Comparison of ENCODE assay signal across 1 cellular context in genomic region chr17:48954300-48954755, GRCh38.
TF ChIP-seq lines count a peak whose summit lies in the region.

No MANE protein-coding gene starts in this region.

TF ChIP-seq in HepG2, 621 proteins besides CTCF, POLR2A, EP300 and RAD21 (continued from another document and continues in another):
- TF ChIP-seq ZNF138 (CRISPR knock-in tag; IDR thresholded peaks at IDR 0.05; ENCODE audit: low read depth) (no peak), ZNF550 (CRISPR knock-in tag; IDR thresholded peaks at IDR 0.05; ENCODE audit: borderline replicate concordance) (no peak), ZFYVE20 (CRISPR knock-in tag; IDR thresholded peaks at IDR 0.05; ENCODE audit: borderline replicate concordance, low read depth) (no peak), FOXJ3 (CRISPR knock-in tag; IDR thresholded peaks at IDR 0.05; ENCODE audit: borderline replicate concordance) (no peak), GFI1 (CRISPR knock-in tag; IDR thresholded peaks at IDR 0.05; ENCODE audit: borderline replicate concordance) (0 out of 2 replicates have a peak, but pooled peaks have one; percentile 38), EHMT2 (IDR thresholded peaks at IDR 0.05; ENCODE audit: borderline replicate concordance, low read depth, low read length) (no peak), ZNF264 (CRISPR knock-in tag; IDR thresholded peaks at IDR 0.05) (no peak), KLF6 (CRISPR knock-in tag; IDR thresholded peaks at IDR 0.05) (0 out of 2 replicates have a peak, but pooled peaks have one; percentile 37), E2F2 (CRISPR knock-in tag; IDR thresholded peaks at IDR 0.05; ENCODE audit: borderline replicate concordance) (no peak), CREB3 (CRISPR knock-in tag; IDR thresholded peaks at IDR 0.05) (no peak), NCOA2 (CRISPR knock-in tag; IDR thresholded peaks at IDR 0.05) (0 out of 2 replicates have a peak, but pooled peaks have one; percentile 23), ZNF281 (CRISPR knock-in tag; IDR thresholded peaks at IDR 0.05; ENCODE audit: borderline replicate concordance) (no peak), RERE (CRISPR knock-in tag; IDR thresholded peaks at IDR 0.05; ENCODE audit: low read depth) (no peak), ZNF660 (CRISPR knock-in tag; IDR thresholded peaks at IDR 0.05; ENCODE audit: borderline replicate concordance, low read depth) (no peak), POLR2AphosphoS2 (IDR thresholded peaks at IDR 0.05; ENCODE audit: low read depth, low read length) (no peak), FOXP4 (CRISPR knock-in tag; IDR thresholded peaks at IDR 0.05) (peak; percentile 58), GMEB2 (CRISPR knock-in tag; IDR thresholded peaks at IDR 0.05; ENCODE audit: low read depth) (no peak), ZNF792 (CRISPR knock-in tag; IDR thresholded peaks at IDR 0.05) (no peak), NR0B2 (CRISPR knock-in tag; IDR thresholded peaks at IDR 0.05) (peak; percentile 49; the same call in 1 of the 2 replicates), ZNF547 (CRISPR knock-in tag; IDR thresholded peaks at IDR 0.05) (0 out of 2 replicates have a peak, but pooled peaks have one; percentile 60), DBP (CRISPR knock-in tag; IDR thresholded peaks at IDR 0.05; ENCODE audit: not compliant biosample characterization) (no peak), PAXIP1 (CRISPR knock-in tag; conservative IDR thresholded peaks at IDR 0.05) (no peak), SNAI1 (CRISPR knock-in tag; IDR thresholded peaks at IDR 0.05; ENCODE audit: borderline replicate concordance) (no peak), CHCHD3 (CRISPR knock-in tag; IDR thresholded peaks at IDR 0.05) (no peak), NFAT5 (CRISPR knock-in tag; IDR thresholded peaks at IDR 0.05) (no peak; the same call in 1 of the 2 replicates)
